ENCODE assay signal across 23 cellular contexts in genomic region chrX:106951230-106951629, GRCh38. TPM values are rescaled to one million over a fixed set of nuclear protein-coding genes. Genes with fewer than 3 reads are reported as not detected.
"Had no signal": no experiment of that assay in that cellular context is flagged by ENCODE, and none has a peak within 500 bp of the region (broad histone marks: within the 10 kb centered on the region; RNA-seq: fewer than 3 reads in every experiment).

No MANE protein-coding gene starts in this region.

- H3K4me3 ChIP-seq: SJSA1, SK-N-MC had no signal

- H3K27ac ChIP-seq: SJSA1, SK-N-MC had no signal

- H3K9me3 ChIP-seq: SJSA1 had no signal

- DNase-seq: Kasumi-1, KG1, MM.1S, NCI-H1092 treated with DMSO at 0.1 percent for 48 hours, NCI-H1436, NCI-H187, NCI-H2029, NCI-H2081 treated with DMSO at 0.1 percent for 48 hours, NCI-H2171, NCI-H226, NCI-H446, NCI-H510A, NCI-H524 treated with DMSO at 0.1 percent for 48 hours, NCI-H69, NCI-H774, Right ventricle myocardium superior, RPMI8226, SIG-M5 had no signal

- H3K27me3 ChIP-seq: SJSA1 had no signal

- FAIRE-seq: RCC 7860 had no signal

RNA-seq across cellular contexts. Expression of gene CLDN2, which starts 31.0 kb away (rescaled TPM):
- total RNA-seq: M059J, Right ventricle myocardium superior had no signal
- polyA plus RNA-seq: IgD-negative memory B cell had no signal

RNA-seq across cellular contexts. Expression of gene RIPPLY1, which starts 48.1 kb away (rescaled TPM):
- total RNA-seq: M059J, Right ventricle myocardium superior, SJSA1 had no signal
- polyA plus RNA-seq: IgD-negative memory B cell had no signal
